Comparison of ENCODE assay signal across 1 cellular context in the genomic region with DNA sequence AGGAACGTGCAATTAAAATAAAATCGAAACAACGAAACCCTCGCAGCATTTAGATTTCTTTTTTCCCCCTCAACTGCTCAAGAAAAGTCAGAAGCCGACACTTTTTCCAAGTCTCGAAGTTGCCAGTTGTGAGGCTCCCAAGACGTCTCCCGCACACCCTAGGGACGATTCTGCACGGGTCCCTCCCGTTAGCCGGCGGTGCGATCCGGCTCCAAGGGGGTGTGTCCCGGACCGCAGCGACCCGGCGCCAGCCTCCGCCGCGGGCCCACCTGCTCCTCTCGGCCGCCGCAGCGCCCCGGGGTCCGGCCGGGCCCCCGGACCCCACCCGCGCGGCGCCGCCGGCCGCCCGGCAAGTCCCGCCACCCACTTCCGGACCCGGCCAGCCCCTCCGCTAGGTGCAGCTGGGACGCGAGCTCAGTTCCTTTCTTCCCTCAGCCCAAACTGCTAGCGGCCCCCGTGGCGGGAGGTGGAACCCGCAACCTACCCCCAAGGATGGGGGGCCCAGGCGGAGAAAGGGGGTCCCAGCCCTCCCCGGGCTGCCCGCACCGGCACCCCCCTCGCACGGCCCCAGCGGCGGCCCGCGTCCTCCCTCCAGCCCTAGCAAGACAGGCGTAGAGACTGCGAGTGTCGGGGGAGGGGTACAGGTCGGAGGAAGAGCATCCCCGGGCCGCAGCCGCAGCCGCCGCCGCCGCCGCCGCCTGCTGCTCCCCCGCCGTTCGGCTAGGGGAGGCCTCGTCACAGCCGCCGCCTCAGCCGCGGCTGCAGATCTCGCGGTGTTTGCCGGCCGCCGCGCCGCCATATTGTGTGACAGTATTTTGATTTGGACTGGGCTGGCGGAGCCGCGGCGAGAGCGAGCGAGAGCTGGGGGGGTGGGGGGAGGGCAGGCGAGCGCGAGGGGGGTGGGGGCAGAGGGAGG.
TF ChIP-seq lines count a peak whose summit lies in the region.

No MANE protein-coding gene starts in this region.

TF ChIP-seq in K562, 482 proteins besides CTCF, POLR2A, EP300 and RAD21 (continued from another document and continues in another):
- TF ChIP-seq, protein P1, sequence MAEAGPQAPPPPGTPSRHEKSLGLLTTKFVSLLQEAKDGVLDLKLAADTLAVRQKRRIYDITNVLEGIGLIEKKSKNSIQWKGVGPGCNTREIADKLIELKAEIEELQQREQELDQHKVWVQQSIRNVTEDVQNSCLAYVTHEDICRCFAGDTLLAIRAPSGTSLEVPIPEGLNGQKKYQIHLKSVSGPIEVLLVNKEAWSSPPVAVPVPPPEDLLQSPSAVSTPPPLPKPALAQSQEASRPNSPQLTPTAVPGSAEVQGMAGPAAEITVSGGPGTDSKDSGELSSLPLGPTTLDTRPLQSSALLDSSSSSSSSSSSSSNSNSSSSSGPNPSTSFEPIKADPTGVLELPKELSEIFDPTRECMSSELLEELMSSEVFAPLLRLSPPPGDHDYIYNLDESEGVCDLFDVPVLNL (CRISPR knock-in tag; IDR thresholded peaks at IDR 0.05; ENCODE audit: low read depth) = 0 out of 2 replicates have a peak, but pooled peaks have one; percentile 33
- TF ChIP-seq TEAD4 (IDR thresholded peaks at IDR 0.05; ENCODE audit: low read length) (no peak), TEAD4 (CRISPR knock-in tag; IDR thresholded peaks at IDR 0.05; ENCODE audit: borderline replicate concordance) (no peak), SOX6 (IDR thresholded peaks at IDR 0.05) (no peak), ATF7 (IDR thresholded peaks at IDR 0.05) (peak; percentile 81), ZBED1 (IDR thresholded peaks at IDR 0.05) (0 out of 2 replicates have a peak, but pooled peaks have one; percentile 56), NR3C1 (CRISPR knock-in tag; IDR thresholded peaks at IDR 0.05) (no peak; the same call in 1 of the 2 replicates), RHOXF2B (CRISPR knock-in tag; conservative IDR thresholded peaks at IDR 0.05) (no peak), DACH1 (IDR thresholded peaks at IDR 0.05; ENCODE audit: partially characterized antibody) (no peak), CC2D1A (IDR thresholded peaks at IDR 0.05) (no peak), ZNF717 (CRISPR knock-in tag; IDR thresholded peaks at IDR 0.05) (no peak), ZNF232 (CRISPR knock-in tag; IDR thresholded peaks at IDR 0.05) (peak; percentile 24; the same call in 1 of the 2 replicates), CBFB (CRISPR knock-in tag; IDR thresholded peaks at IDR 0.05) (no peak), C11orf30 (IDR thresholded peaks at IDR 0.05; ENCODE audit: low read depth) (no peak), ADNP (tag; IDR thresholded peaks at IDR 0.05) (no peak), TOE1 (IDR thresholded peaks at IDR 0.05; ENCODE audit: borderline replicate concordance) (peak; percentile 50; the same call in 1 of the 2 replicates), TOE1 (CRISPR knock-in tag; IDR thresholded peaks at IDR 0.05; ENCODE audit: borderline replicate concordance, low read depth) (no peak), NR2F6 (CRISPR knock-in tag; IDR thresholded peaks at IDR 0.05) (0 out of 2 replicates have a peak, but pooled peaks have one; percentile 5), ZNF3 (CRISPR knock-in tag; IDR thresholded peaks at IDR 0.05) (no peak), ELF1 (tag; IDR thresholded peaks at IDR 0.05) (peak; percentile 90), SIRT6 (IDR thresholded peaks at IDR 0.05; ENCODE audit: low read depth, low read length) (no peak), BCL6 (CRISPR knock-in tag; IDR thresholded peaks at IDR 0.05) (no peak), NFE2L1 (tag; IDR thresholded peaks at IDR 0.05; ENCODE audit: borderline replicate concordance, low read depth) (no peak), U2AF1 (optimal IDR thresholded peaks at IDR 0.05; ENCODE audit: low read depth, low read length) (peak; percentile 49), THRAP3 (IDR thresholded peaks at IDR 0.05; ENCODE audit: borderline replicate concordance) (no peak), KLF16 (IDR thresholded peaks at IDR 0.05) (peak; percentile 22; the same call in 1 of the 2 replicates), ZNF146 (CRISPR knock-in tag; IDR thresholded peaks at IDR 0.05; ENCODE audit: unreplicated experiment) (no peak), PHF21A (IDR thresholded peaks at IDR 0.05; ENCODE audit: borderline replicate concordance, low read depth) (no peak), MED1 (CRISPR knock-in tag; IDR thresholded peaks at IDR 0.05; ENCODE audit: borderline replicate concordance) (no peak), ZNF445 (CRISPR knock-in tag; IDR thresholded peaks at IDR 0.05; ENCODE audit: low read depth) (no peak), PTTG1 (tag; IDR thresholded peaks at IDR 0.05; ENCODE audit: low read depth) (no peak), ZNF780A (CRISPR knock-in tag; IDR thresholded peaks at IDR 0.05) (no peak), MIER1 (IDR thresholded peaks at IDR 0.05; ENCODE audit: low read depth) (no peak), ZNF263 (CRISPR knock-in tag; IDR thresholded peaks at IDR 0.05; ENCODE audit: borderline replicate concordance) (no peak), NEUROD1 (IDR thresholded peaks at IDR 0.05; ENCODE audit: borderline replicate concordance, low read depth, low read length, partially characterized antibody) (no peak), TBP (optimal IDR thresholded peaks at IDR 0.05; ENCODE audit: low read depth, low read length) (no peak), ZNF253 (CRISPR knock-in tag; conservative IDR thresholded peaks at IDR 0.05) (no peak)
- TF ChIP-seq, protein P2, sequence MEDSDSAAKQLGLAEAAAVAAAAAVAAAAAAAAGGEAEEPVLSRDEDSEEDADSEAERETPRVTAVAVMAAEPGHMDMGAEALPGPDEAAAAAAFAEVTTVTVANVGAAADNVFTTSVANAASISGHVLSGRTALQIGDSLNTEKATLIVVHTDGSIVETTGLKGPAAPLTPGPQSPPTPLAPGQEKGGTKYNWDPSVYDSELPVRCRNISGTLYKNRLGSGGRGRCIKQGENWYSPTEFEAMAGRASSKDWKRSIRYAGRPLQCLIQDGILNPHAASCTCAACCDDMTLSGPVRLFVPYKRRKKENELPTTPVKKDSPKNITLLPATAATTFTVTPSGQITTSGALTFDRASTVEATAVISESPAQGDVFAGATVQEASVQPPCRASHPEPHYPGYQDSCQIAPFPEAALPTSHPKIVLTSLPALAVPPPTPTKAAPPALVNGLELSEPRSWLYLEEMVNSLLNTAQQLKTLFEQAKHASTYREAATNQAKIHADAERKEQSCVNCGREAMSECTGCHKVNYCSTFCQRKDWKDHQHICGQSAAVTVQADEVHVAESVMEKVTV (CRISPR knock-in tag; IDR thresholded peaks at IDR 0.05) = peak; percentile 47; the same call in 1 of the 2 replicates
- TF ChIP-seq, protein P3, sequence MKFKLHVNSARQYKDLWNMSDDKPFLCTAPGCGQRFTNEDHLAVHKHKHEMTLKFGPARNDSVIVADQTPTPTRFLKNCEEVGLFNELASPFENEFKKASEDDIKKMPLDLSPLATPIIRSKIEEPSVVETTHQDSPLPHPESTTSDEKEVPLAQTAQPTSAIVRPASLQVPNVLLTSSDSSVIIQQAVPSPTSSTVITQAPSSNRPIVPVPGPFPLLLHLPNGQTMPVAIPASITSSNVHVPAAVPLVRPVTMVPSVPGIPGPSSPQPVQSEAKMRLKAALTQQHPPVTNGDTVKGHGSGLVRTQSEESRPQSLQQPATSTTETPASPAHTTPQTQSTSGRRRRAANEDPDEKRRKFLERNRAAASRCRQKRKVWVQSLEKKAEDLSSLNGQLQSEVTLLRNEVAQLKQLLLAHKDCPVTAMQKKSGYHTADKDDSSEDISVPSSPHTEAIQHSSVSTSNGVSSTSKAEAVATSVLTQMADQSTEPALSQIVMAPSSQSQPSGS (CRISPR knock-in tag; IDR thresholded peaks at IDR 0.05) = no peak
- TF ChIP-seq, protein P4, sequence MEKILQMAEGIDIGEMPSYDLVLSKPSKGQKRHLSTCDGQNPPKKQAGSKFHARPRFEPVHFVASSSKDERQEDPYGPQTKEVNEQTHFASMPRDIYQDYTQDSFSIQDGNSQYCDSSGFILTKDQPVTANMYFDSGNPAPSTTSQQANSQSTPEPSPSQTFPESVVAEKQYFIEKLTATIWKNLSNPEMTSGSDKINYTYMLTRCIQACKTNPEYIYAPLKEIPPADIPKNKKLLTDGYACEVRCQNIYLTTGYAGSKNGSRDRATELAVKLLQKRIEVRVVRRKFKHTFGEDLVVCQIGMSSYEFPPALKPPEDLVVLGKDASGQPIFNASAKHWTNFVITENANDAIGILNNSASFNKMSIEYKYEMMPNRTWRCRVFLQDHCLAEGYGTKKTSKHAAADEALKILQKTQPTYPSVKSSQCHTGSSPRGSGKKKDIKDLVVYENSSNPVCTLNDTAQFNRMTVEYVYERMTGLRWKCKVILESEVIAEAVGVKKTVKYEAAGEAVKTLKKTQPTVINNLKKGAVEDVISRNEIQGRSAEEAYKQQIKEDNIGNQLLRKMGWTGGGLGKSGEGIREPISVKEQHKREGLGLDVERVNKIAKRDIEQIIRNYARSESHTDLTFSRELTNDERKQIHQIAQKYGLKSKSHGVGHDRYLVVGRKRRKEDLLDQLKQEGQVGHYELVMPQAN (IDR thresholded peaks at IDR 0.05; ENCODE audit: borderline replicate concordance) = peak; percentile 46; the same call in 1 of the 2 replicates
- TF ChIP-seq, protein P5, sequence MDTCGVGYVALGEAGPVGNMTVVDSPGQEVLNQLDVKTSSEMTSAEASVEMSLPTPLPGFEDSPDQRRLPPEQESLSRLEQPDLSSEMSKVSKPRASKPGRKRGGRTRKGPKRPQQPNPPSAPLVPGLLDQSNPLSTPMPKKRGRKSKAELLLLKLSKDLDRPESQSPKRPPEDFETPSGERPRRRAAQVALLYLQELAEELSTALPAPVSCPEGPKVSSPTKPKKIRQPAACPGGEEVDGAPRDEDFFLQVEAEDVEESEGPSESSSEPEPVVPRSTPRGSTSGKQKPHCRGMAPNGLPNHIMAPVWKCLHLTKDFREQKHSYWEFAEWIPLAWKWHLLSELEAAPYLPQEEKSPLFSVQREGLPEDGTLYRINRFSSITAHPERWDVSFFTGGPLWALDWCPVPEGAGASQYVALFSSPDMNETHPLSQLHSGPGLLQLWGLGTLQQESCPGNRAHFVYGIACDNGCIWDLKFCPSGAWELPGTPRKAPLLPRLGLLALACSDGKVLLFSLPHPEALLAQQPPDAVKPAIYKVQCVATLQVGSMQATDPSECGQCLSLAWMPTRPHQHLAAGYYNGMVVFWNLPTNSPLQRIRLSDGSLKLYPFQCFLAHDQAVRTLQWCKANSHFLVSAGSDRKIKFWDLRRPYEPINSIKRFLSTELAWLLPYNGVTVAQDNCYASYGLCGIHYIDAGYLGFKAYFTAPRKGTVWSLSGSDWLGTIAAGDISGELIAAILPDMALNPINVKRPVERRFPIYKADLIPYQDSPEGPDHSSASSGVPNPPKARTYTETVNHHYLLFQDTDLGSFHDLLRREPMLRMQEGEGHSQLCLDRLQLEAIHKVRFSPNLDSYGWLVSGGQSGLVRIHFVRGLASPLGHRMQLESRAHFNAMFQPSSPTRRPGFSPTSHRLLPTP (IDR thresholded peaks at IDR 0.05; ENCODE audit: borderline replicate concordance, extremely low read depth, insufficient read length) = no peak
- TF ChIP-seq, protein P6, sequence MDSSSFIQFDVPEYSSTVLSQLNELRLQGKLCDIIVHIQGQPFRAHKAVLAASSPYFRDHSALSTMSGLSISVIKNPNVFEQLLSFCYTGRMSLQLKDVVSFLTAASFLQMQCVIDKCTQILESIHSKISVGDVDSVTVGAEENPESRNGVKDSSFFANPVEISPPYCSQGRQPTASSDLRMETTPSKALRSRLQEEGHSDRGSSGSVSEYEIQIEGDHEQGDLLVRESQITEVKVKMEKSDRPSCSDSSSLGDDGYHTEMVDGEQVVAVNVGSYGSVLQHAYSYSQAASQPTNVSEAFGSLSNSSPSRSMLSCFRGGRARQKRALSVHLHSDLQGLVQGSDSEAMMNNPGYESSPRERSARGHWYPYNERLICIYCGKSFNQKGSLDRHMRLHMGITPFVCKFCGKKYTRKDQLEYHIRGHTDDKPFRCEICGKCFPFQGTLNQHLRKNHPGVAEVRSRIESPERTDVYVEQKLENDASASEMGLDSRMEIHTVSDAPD (CRISPR knock-in tag; IDR thresholded peaks at IDR 0.05) = no peak
- TF ChIP-seq, protein P7, sequence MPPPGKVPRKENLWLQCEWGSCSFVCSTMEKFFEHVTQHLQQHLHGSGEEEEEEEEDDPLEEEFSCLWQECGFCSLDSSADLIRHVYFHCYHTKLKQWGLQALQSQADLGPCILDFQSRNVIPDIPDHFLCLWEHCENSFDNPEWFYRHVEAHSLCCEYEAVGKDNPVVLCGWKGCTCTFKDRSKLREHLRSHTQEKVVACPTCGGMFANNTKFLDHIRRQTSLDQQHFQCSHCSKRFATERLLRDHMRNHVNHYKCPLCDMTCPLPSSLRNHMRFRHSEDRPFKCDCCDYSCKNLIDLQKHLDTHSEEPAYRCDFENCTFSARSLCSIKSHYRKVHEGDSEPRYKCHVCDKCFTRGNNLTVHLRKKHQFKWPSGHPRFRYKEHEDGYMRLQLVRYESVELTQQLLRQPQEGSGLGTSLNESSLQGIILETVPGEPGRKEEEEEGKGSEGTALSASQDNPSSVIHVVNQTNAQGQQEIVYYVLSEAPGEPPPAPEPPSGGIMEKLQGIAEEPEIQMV (tag; conservative IDR thresholded peaks at IDR 0.05; ENCODE audit: low read depth) = no peak
